In the genomic region with DNA sequence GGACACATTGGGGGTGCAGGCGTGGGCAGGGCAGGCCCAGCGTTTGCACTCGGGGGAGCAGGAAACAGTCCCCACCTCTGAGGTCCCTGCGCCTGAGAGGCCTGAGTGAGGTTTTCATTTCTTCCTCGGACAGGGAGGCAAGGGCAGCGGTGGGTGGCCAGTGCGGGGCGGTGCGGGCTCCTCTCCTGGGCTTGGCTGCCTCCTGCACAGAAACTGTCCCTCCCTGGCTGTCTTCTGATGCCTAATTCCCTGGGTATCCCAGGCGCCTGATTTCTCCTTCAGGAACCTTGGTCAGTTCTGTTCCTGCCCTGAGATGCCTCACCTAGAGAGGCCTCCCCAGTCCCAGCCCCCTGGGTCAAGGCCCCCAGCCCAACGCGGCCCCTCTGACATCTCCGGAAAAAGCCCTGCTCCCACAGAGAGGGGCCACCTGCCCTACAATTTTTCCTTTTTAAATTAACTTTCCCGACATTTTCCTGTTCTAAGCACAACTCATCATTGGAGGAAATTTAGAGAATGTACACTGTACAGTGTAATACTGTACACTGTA, we compare ENCODE assay signal across 20 cellular contexts.
DNase-seq lines count a peak whose midpoint lies in the region; ATAC-seq, FAIRE-seq and TF ChIP-seq lines count a peak whose summit lies in the region.
"Had no signal": no experiment of that assay in that cellular context is flagged by ENCODE, and none has a peak within 500 bp of the region (broad histone marks: within the 10 kb centered on the region; RNA-seq: fewer than 3 reads in every experiment).

No MANE protein-coding gene starts in this region.

- H3K9ac ChIP-seq in kidney (ENCODE audit: low read length in 2 of 2): no peak overlapping the region
- H3K9ac ChIP-seq: GM23248 had no signal

- no peak for TF ChIP-seq CTCF in kidney (IDR thresholded peaks at IDR 0.05; ENCODE audit: borderline replicate concordance, extremely low read depth, insufficient read depth)
- no peak for TF ChIP-seq CTCF in osteoblast (IDR thresholded peaks at IDR 0.05; ENCODE audit: extremely low read depth, low read depth, low read length)
- TF ChIP-seq CTCF in spleen (IDR thresholded peaks at IDR 0.05 in 8 of 11, conservative IDR thresholded peaks at IDR 0.05 in 3 of 11): no peak
- no peak for TF ChIP-seq CTCF in adrenal gland (IDR thresholded peaks at IDR 0.05)
- no peak for TF ChIP-seq CTCF in esophagus muscularis mucosa (IDR thresholded peaks at IDR 0.05)

- H3K4me1 Mint-ChIP-seq in activated T-cell treated with anti-CD3 and anti-CD28 coated beads, Interleukin-2, amount 50 U/mL, for 24 hours (ENCODE audit: low read depth): peaks cover 29% of the 10 kb centered on the region
- H3K4me1 Mint-ChIP-seq in activated T-cell treated with anti-CD3 and anti-CD28 coated beads, Interleukin-2, amount 50 U/mL, for 72 hours (ENCODE audit: low read depth): peaks cover 30% of the 10 kb centered on the region

- H3K9me3 ChIP-seq in kidney (ENCODE audit: control insufficient read depth in 1 of 2, low read length in 2 of 2) (peaks cover 0 to 2% of the 10 kb centered on the region in 2 donors), osteoblast (ENCODE audit: low read depth, low read length) (no peaks in the 10 kb centered on the region), spleen (peaks cover 0 to 14% (median 0%) of the 10 kb centered on the region in 8 donors), adrenal gland (replicated peaks in 1 of 3) (no peaks in the 10 kb centered on the region), esophagus muscularis mucosa (peaks cover 0 to 5% (median 0%) of the 10 kb centered on the region in 4 donors)
- H3K9me3 ChIP-seq: A549, Caco-2, HAP-1 had no signal

- no peak overlapping the region for H2AFZ ChIP-seq in osteoblast (ENCODE audit: low read length)
- H2AFZ ChIP-seq: GM23248 had no signal

- H3K36me3 ChIP-seq in kidney (ENCODE audit: control insufficient read depth in 1 of 2, insufficient read depth in 2 of 2, low read length in 2 of 2): no peaks in the 10 kb centered on the region
- H3K36me3 ChIP-seq in osteoblast (ENCODE audit: insufficient read depth, low read length): no peaks in the 10 kb centered on the region
- no peaks in the 10 kb centered on the region for H3K36me3 ChIP-seq in spleen
- H3K36me3 ChIP-seq in adrenal gland (replicated peaks in 1 of 2): no peaks in the 10 kb centered on the region
- no peaks in the 10 kb centered on the region for H3K36me3 ChIP-seq in esophagus muscularis mucosa
- H3K36me3 ChIP-seq: HAP-1 had no signal

- no peak for TF ChIP-seq EP300 in esophagus muscularis mucosa (IDR thresholded peaks at IDR 0.05)

- TF ChIP-seq POLR2A in spleen (IDR thresholded peaks at IDR 0.05) (no peak), adrenal gland (IDR thresholded peaks at IDR 0.05) (no peak), esophagus muscularis mucosa (IDR thresholded peaks at IDR 0.05; ENCODE audit: low read depth) (no peak)

- H4K20me1 ChIP-seq in osteoblast (ENCODE audit: insufficient read depth, low read length): no peaks in the 10 kb centered on the region

- H3K27ac ChIP-seq in kidney (ENCODE audit: low read depth in 2 of 2, low read length in 2 of 2): no peak overlapping the region
- no peak overlapping the region for H3K27ac ChIP-seq in osteoblast (ENCODE audit: low read depth, low read length)
- no peak overlapping the region for H3K27ac ChIP-seq in spleen
- H3K27ac ChIP-seq in adrenal gland: no peak overlapping the region
- no peak overlapping the region for H3K27ac ChIP-seq in esophagus muscularis mucosa (replicated peaks in 1 of 4)
- H3K27ac ChIP-seq: 22Rv1, A549, C4-2B, GM23248 had no signal

- no peak overlapping the region for H3K27ac Mint-ChIP-seq in activated T-cell treated with anti-CD3 and anti-CD28 coated beads, Interleukin-2, amount 50 U/mL, for 24 hours
- no peak overlapping the region for H3K27ac Mint-ChIP-seq in activated T-cell treated with anti-CD3 and anti-CD28 coated beads, Interleukin-2, amount 50 U/mL, for 72 hours
- H3K27ac Mint-ChIP-seq: CD4-positive, alpha-beta T cell had no signal

- H3K4me1 ChIP-seq in kidney (ENCODE audit: control insufficient read depth in 1 of 2, insufficient read depth in 1 of 2, low read depth in 1 of 2, low read length in 2 of 2): peaks cover 0 to 7% of the 10 kb centered on the region in 2 donors
- no peaks in the 10 kb centered on the region for H3K4me1 ChIP-seq in osteoblast (ENCODE audit: insufficient read depth, low read length)
- H3K4me1 ChIP-seq in spleen: peaks cover 0 to 5% (median 0%) of the 10 kb centered on the region in 6 donors
- H3K4me1 ChIP-seq in adrenal gland (replicated peaks in 1 of 2): no peaks in the 10 kb centered on the region
- no peaks in the 10 kb centered on the region for H3K4me1 ChIP-seq in esophagus muscularis mucosa
- H3K4me1 ChIP-seq: HAP-1 had no signal

- H3K4me3 ChIP-seq in kidney (ENCODE audit: low read length in 2 of 2) (no peak overlapping the region), osteoblast (ENCODE audit: insufficient read depth, low read length) (no peak overlapping the region), spleen (no peak overlapping the region), adrenal gland (no peak overlapping the region), esophagus muscularis mucosa (no peak overlapping the region)
- H3K4me3 ChIP-seq: A549, GM23248, HAP-1 had no signal

- H3K4me3 Mint-ChIP-seq in activated T-cell treated with anti-CD3 and anti-CD28 coated beads, Interleukin-2, amount 50 U/mL, for 24 hours: no peak overlapping the region
- H3K4me3 Mint-ChIP-seq in activated T-cell treated with anti-CD3 and anti-CD28 coated beads, Interleukin-2, amount 50 U/mL, for 72 hours: no peak overlapping the region
- H3K4me3 Mint-ChIP-seq: CD4-positive, alpha-beta T cell had no signal

- H3K27me3 ChIP-seq in osteoblast (ENCODE audit: insufficient read depth, low read length): no peaks in the 10 kb centered on the region
- H3K27me3 ChIP-seq in spleen (replicated peaks in 1 of 7): peaks cover 0 to 57% (median 4%) of the 10 kb centered on the region in 7 donors
- H3K27me3 ChIP-seq in adrenal gland: peaks cover 6% of the 10 kb centered on the region
- H3K27me3 ChIP-seq in esophagus muscularis mucosa: peaks cover 0 to 45% (median 3%) of the 10 kb centered on the region in 4 donors

- H3K9me3 Mint-ChIP-seq in activated T-cell treated with anti-CD3 and anti-CD28 coated beads, Interleukin-2, amount 50 U/mL, for 24 hours: peaks cover 6% of the 10 kb centered on the region
- H3K9me3 Mint-ChIP-seq in activated T-cell treated with anti-CD3 and anti-CD28 coated beads, Interleukin-2, amount 50 U/mL, for 72 hours: peaks cover 4 to 7% of the 10 kb centered on the region in 2 donors
- H3K9me3 Mint-ChIP-seq: CD4-positive, alpha-beta T cell had no signal

- no peak for ATAC-seq in activated T-cell treated with anti-CD3 and anti-CD28 coated beads, Interleukin-2, amount 50 U/mL, for 72 hours (replicated peaks in 1 of 2)
- ATAC-seq in HG03378 (IDR thresholded peaks at IDR 0.05; ENCODE audit: unreplicated experiment): no peak
- ATAC-seq: A549 had no signal

- WGBS in spleen, 5 donors: 86 to 93% (median 87%) methylated on average over 14 of the region's 14 CpGs
- 75 to 84% (median 79%) methylated on average over 14 of the region's 14 CpGs for WGBS in adrenal gland, 4 donors
- WGBS in esophagus muscularis mucosa: 80% methylated on average over 11 of the region's 14 CpGs

- H3K4me2 ChIP-seq in osteoblast (ENCODE audit: insufficient read depth, low read length): no peak overlapping the region
- H3K4me2 ChIP-seq: A549 had no signal

- intact Hi-C loops in kidney (cut with DNase I): no loop called here
- intact Hi-C loops in spleen (cut with DNase I; ENCODE audit: low total_unique reads): no loop called here
- intact Hi-C loops in adrenal gland (cut with DNase I): no loop called here
- intact Hi-C loops in esophagus muscularis mucosa (cut with DNase I): no loop called here

- FAIRE-seq in kidney (lab: Jason Lieb, UNC): no peak
- FAIRE-seq: A549, D721Med, G401.6, GM12891, GM19239 had no signal

- peaks cover 43% of the 10 kb centered on the region for H3K27me3 Mint-ChIP-seq in activated T-cell treated with anti-CD3 and anti-CD28 coated beads, Interleukin-2, amount 50 U/mL, for 24 hours
- H3K27me3 Mint-ChIP-seq in activated T-cell treated with anti-CD3 and anti-CD28 coated beads, Interleukin-2, amount 50 U/mL, for 72 hours (ENCODE audit: low read depth): peaks cover 26% of the 10 kb centered on the region

- H3K36me3 Mint-ChIP-seq in activated T-cell treated with anti-CD3 and anti-CD28 coated beads, Interleukin-2, amount 50 U/mL, for 24 hours (ENCODE audit: low read depth): no peaks in the 10 kb centered on the region
- peaks cover 6 to 9% of the 10 kb centered on the region in 2 donors for H3K36me3 Mint-ChIP-seq in activated T-cell treated with anti-CD3 and anti-CD28 coated beads, Interleukin-2, amount 50 U/mL, for 72 hours (ENCODE audit: insufficient read depth in 2 of 2)

- no peaks in the 10 kb centered on the region for H3K79me2 ChIP-seq in osteoblast (ENCODE audit: insufficient read depth, low read length)

- DNase-seq in activated T-cell treated with anti-CD3 and anti-CD28 coated beads, Interleukin-2, amount 50 U/mL, for 24 hours: peak; percentile 7
- no peak for DNase-seq in activated T-cell treated with anti-CD3 and anti-CD28 coated beads, Interleukin-2, amount 50 U/mL, for 72 hours
- peak; percentile 32 for DNase-seq in kidney
- DNase-seq in osteoblast (ENCODE audit: insufficient read length, low spot score, missing footprints): peak; percentile 73
- peak; percentile 51 for DNase-seq in spleen
- no peak for DNase-seq in adrenal gland
- DNase-seq in esophagus muscularis mucosa (ENCODE audit: extremely low spot score): no peak
- DNase-seq: AML-193; CD4-positive, alpha-beta T cell; GM23248 had no signal

Comparison
In these comparisons a context has a peak if more than half of its experiments do, and no peak if none do; other contexts are left out.
1. DNase-seq: peak in activated T-cell treated with anti-CD3 and anti-CD28 coated beads, Interleukin-2, amount 50 U/mL, for 24 hours (single experiment), kidney (single experiment), osteoblast (single experiment) and spleen (single experiment); none in activated T-cell treated with anti-CD3 and anti-CD28 coated beads, Interleukin-2, amount 50 U/mL, for 72 hours (0 of 2), adrenal gland (0 of 7) and esophagus muscularis mucosa (single experiment).